In the genomic region with DNA sequence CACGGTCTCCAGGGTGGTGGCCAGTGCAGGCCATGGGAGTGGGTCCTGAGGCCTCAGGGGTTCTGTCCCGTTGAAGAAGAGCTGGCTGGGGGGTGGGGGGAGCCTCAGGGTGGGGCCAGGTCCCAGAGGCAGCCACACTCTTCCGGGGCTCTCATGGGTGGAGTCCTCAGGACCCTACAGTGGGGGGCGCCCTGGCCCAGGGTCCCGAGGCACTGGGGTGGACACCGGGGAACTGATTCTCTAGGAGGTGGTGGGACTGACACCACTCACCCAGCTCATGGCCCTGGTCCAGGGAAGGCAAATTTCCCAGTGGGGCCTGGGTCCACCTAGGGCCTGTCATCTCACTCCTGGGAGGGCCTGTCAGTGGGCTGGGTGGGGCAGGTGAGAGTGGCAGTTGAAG, we compare ENCODE assay signal across 13 cellular contexts. TPM values are rescaled to one million over a fixed set of nuclear protein-coding genes. Genes with fewer than 3 reads are reported as not detected.
DNase-seq lines count a peak whose midpoint lies in the region; ATAC-seq and TF ChIP-seq lines count a peak whose summit lies in the region.
"Had no signal": no experiment of that assay in that cellular context is flagged by ENCODE, and none has a peak within 500 bp of the region (broad histone marks: within the 10 kb centered on the region; RNA-seq: fewer than 3 reads in every experiment).

No MANE protein-coding gene starts in this region.

- DNase-seq in GM13976 (ENCODE audit: low spot score) = peak; percentile 21
- no peak for DNase-seq in lower lobe of right lung
- DNase-seq in upper lobe of left lung = peak in 1 of 2 donors; percentile 52
- no peak for DNase-seq in GM19240 (ENCODE audit: insufficient read length, low spot score)
- DNase-seq in NOMO-1 (lab: John Stamatoyannopoulos, UW; ENCODE audit: unreplicated experiment in 2 of 2) = no peak
- no peak for DNase-seq in GM10266 (ENCODE audit: extremely low spot score)
- DNase-seq: BE2C, DMS79 had no signal

- H3K27ac Mint-ChIP-seq in dendritic cell treated with granulocyte-macrophage colony-stimulating factor and Interleukin-4, amounts not matched to agents 40 ng/mL and 50 ng/mL, for 4 days = peak overlapping the region; percentile 66
- H3K27ac Mint-ChIP-seq: CD4-positive, alpha-beta memory T cell had no signal

- 96% methylated on average over 4 of the region's 6 CpGs; no CpG with 5 or more reads in 1 of the 2 donors for WGBS in upper lobe of left lung, 2 donors

- no peak for TF ChIP-seq EP300 in upper lobe of left lung (IDR thresholded peaks at IDR 0.05)

- TF ChIP-seq CTCF in GM13976 (IDR thresholded peaks at IDR 0.05; ENCODE audit: borderline replicate concordance, control extremely low read depth, extremely low read depth, insufficient read depth, missing control alignments) = no peak
- TF ChIP-seq CTCF in lower lobe of right lung (IDR thresholded peaks at IDR 0.05) = no peak
- no peak for TF ChIP-seq CTCF in upper lobe of left lung (IDR thresholded peaks at IDR 0.05)
- no peak for TF ChIP-seq CTCF in GM10266 (IDR thresholded peaks at IDR 0.05; ENCODE audit: control insufficient read depth, insufficient read depth, low read depth, missing control alignments)

- H3K27me3 Mint-ChIP-seq in dendritic cell treated with granulocyte-macrophage colony-stimulating factor and Interleukin-4, amounts not matched to agents 40 ng/mL and 50 ng/mL, for 4 days = no peaks in the 10 kb centered on the region

- no peak overlapping the region for H3K27ac ChIP-seq in lower lobe of right lung
- no peak overlapping the region for H3K27ac ChIP-seq in upper lobe of left lung
- H3K27ac ChIP-seq: C4-2B had no signal

- no peak for TF ChIP-seq POLR2A in upper lobe of left lung (IDR thresholded peaks at IDR 0.05)

- H3K36me3 Mint-ChIP-seq in dendritic cell treated with granulocyte-macrophage colony-stimulating factor and Interleukin-4, amounts not matched to agents 40 ng/mL and 50 ng/mL, for 4 days (ENCODE audit: low read depth) = peaks cover 100% of the 10 kb centered on the region
- H3K36me3 Mint-ChIP-seq: CD4-positive, alpha-beta memory T cell had no signal

- ATAC-seq in lower lobe of right lung = peak; percentile 6 to 10
- peak; percentile 12 to 23 for ATAC-seq in upper lobe of left lung (ENCODE audit: low FRiP score in 2 of 2)

- no peak overlapping the region for H3K4me3 Mint-ChIP-seq in dendritic cell treated with granulocyte-macrophage colony-stimulating factor and Interleukin-4, amounts not matched to agents 40 ng/mL and 50 ng/mL, for 4 days
- H3K4me3 Mint-ChIP-seq: CD4-positive, alpha-beta memory T cell had no signal

- in situ Hi-C loops in GM13976 (cut with MboI; ENCODE audit: low sequenced_read_pairs, unreplicated experiment) = no loop called here

- H3K4me3 ChIP-seq in lower lobe of right lung (no peak overlapping the region), upper lobe of left lung (no peak overlapping the region)

- intact Hi-C loops in dendritic cell treated with granulocyte-macrophage colony-stimulating factor and Interleukin-4, amounts not matched to agents 40 ng/mL and 50 ng/mL, for 4 days (cut with micrococcal nuclease) = no loop called here
- intact Hi-C loops in lower lobe of right lung (cut with DNase I) = no loop called here

- H3K4me1 ChIP-seq in lower lobe of right lung (no peaks in the 10 kb centered on the region), upper lobe of left lung (no peaks in the 10 kb centered on the region)
- H3K4me1 ChIP-seq: BE2C had no signal

- H3K9me3 Mint-ChIP-seq in dendritic cell treated with granulocyte-macrophage colony-stimulating factor and Interleukin-4, amounts not matched to agents 40 ng/mL and 50 ng/mL, for 4 days = no peaks in the 10 kb centered on the region

- H3K36me3 ChIP-seq in lower lobe of right lung (no peaks in the 10 kb centered on the region), upper lobe of left lung (peaks cover 0 to 8% (median 3%) of the 10 kb centered on the region in 4 donors)
- H3K36me3 ChIP-seq: BE2C had no signal

- H3K9me3 ChIP-seq in lower lobe of right lung (no peaks in the 10 kb centered on the region), upper lobe of left lung (no peaks in the 10 kb centered on the region)
- H3K9me3 ChIP-seq: BE2C had no signal

- no peaks in the 10 kb centered on the region for H3K27me3 ChIP-seq in lower lobe of right lung (ENCODE audit: low read depth)
- no peaks in the 10 kb centered on the region for H3K27me3 ChIP-seq in upper lobe of left lung
- H3K27me3 ChIP-seq: BE2C had no signal

- H3K4me1 Mint-ChIP-seq in dendritic cell treated with granulocyte-macrophage colony-stimulating factor and Interleukin-4, amounts not matched to agents 40 ng/mL and 50 ng/mL, for 4 days (ENCODE audit: low read depth) = peaks cover 71% of the 10 kb centered on the region
- H3K4me1 Mint-ChIP-seq: CD4-positive, alpha-beta memory T cell had no signal

RNA-seq across cellular contexts. Expression of a gene that starts 12.8 kb away (rescaled TPM):
- total RNA-seq in lower lobe of right lung = 29.4 TPM
- total RNA-seq in upper lobe of left lung = 10 to 100 TPM in 5 of 6 donors, 1 to 10 TPM in 1; 4.2 to 47.4 (median 29.6) TPM
- total RNA-seq: CD4-positive, alpha-beta memory T cell; G401; HT1080 had no signal

RNA-seq across cellular contexts. Expression of a gene that starts 38.5 kb away (rescaled TPM):
- total RNA-seq in lower lobe of right lung (69.9 TPM), upper lobe of left lung (10 to 100 TPM; 37.7 to 80.6 (median 62.3) TPM)

RNA-seq across cellular contexts. Expression of a gene that starts 50.8 kb away (rescaled TPM):
- total RNA-seq in lower lobe of right lung (200 TPM), upper lobe of left lung (100 to 1,000 TPM; 191 to 645 (median 348) TPM)
- total RNA-seq: G401 had no signal
